Comparison of ENCODE assay signal across 2 cellular contexts in the genomic region with DNA sequence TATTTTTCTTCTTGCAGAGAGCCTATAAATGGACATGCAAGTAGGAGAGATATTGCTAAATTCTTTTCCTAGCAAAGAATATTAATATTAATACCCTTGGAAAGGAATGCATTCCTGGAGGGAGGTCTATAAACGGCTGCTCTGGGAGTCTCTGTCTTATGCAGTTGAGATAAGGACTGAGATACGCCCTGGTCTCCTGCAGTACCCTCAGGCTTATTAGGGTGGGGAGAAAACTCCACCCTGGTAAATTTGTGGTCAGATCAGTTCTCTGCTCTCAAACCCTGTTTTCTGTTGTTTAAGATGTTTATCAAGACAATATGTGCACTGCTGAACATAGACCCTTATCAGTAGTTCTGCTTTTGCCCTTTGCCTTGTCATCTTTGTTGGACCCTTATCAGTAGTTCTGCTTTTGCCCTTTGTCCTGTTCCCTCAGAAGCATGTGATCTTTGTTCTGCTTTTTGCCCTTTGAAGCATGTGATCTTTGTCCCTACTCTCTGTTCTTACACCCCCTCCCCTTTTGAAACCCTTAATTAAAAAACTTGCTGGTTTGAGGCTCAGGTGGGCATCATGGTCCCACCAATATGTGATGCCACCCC. TPM values are rescaled to one million over a fixed set of nuclear protein-coding genes. Genes with fewer than 3 reads are reported as not detected.
"Had no signal": no experiment of that assay in that cellular context is flagged by ENCODE, and none has a peak within 500 bp of the region (broad histone marks: within the 10 kb centered on the region; RNA-seq: fewer than 3 reads in every experiment).

No MANE protein-coding gene starts in this region.

RNA-seq across cellular contexts. Expression of a gene that starts 10.4 kb away (rescaled TPM):
- total RNA-seq: left ventricle myocardium inferior; naive thymus-derived CD8-positive, alpha-beta T cell had no signal
